12 cellular contexts compared by ENCODE assay signal in the genomic region with DNA sequence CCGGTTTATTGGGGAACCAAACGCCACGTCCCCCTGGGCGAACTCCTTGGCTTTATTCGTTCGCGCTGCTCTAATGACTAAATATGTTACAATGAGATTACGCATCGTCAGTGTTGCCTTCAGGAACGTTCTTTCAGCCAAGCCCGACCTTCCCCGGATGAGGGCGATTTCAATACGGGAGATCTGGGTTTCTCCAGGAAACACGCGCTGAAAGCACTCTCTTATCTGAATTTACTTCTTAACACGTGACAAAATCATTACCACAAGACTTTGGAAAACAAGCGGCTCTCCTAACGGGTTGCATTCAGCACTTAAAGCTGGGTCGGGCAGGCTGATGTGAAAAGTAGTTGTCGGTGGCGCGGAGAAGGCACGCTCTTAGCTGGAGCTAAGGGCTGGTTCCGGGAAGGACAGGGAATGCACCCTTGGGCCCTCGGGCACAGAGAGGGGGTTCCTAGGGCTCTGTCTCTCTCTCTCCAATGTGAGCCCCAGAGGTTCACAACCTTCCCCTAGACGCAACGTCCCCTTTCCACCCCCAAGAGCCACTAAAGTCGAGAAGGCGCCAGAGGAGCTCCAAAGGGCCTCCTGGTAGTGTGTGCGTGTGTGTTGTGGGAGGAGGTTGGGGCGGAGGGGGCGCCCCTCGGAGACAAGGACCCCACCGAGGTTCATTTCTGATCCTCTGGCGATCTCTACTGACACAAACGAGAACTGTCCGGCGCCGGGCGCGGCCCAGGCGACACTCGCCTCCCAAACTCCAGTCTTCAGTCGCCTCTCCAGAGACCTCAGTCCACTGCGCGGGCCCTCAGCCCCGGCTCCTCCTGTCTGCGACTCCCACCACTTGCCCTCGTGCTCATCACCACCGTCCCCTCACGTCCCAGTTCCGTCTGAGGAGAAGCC. TPM values are rescaled to one million over a fixed set of nuclear protein-coding genes. Genes with fewer than 3 reads are reported as not detected.
A peak's percentile ranks its signal among the peaks of the same experiment; 100 is the strongest.
DNase-seq lines count a peak whose midpoint lies in the region; FAIRE-seq and TF ChIP-seq lines count a peak whose summit lies in the region.
"Had no signal": no experiment of that assay in that cellular context is flagged by ENCODE, and none has a peak within 500 bp of the region (broad histone marks: within the 10 kb centered on the region; RNA-seq: fewer than 3 reads in every experiment).

No MANE protein-coding gene starts in this region.

- H3K27ac Mint-ChIP-seq in activated T-helper 2 cell treated with anti-CD3 and anti-CD28 coated beads, Interferon-gamma antibody, Interleukin-2, Interleukin-4, amounts not matched to agents 10 μg/mL and 5 μg/mL and 100 μg/mL, durations not matched to agents 14 hours and 24 hours and 36 hours, result peak overlapping the region; percentile 38

- no peaks in the 10 kb centered on the region for H3K9me1 ChIP-seq in keratinocyte (ENCODE audit: control insufficient read depth, extremely low read depth, insufficient read depth, low read length)

- H2AFZ ChIP-seq in keratinocyte (ENCODE audit: control insufficient read depth, low read length), result no peak overlapping the region

- H3K4me2 ChIP-seq in keratinocyte (ENCODE audit: control insufficient read depth, extremely low read depth, insufficient read depth, low read depth, low read length), result peak overlapping the region; percentile 46

- DNase-seq in C1 segment of cervical spinal cord (lab: John Stamatoyannopoulos, UW) (peak in 10 of 14 donors; percentile 20 to 80 (median 48)), GM20000 (ENCODE audit: low spot score) (peak; percentile 34), keratinocyte (ENCODE audit: low read depth, low spot score) (no peak), NCI-H187 (lab: John Stamatoyannopoulos, UW) (no peak), breast epithelium (ENCODE audit: low spot score in 2 of 2) (no peak), A172 (ENCODE audit: low spot score) (no peak), hepatic stellate cell (ENCODE audit: low spot score) (no peak)
- DNase-seq in activated T-helper 2 cell treated with anti-CD3 and anti-CD28 coated beads, Interferon-gamma antibody, Interleukin-2, Interleukin-4, amounts not matched to agents 10 μg/mL and 5 μg/mL and 100 μg/mL, durations not matched to agents 14 hours and 24 hours and 36 hours (ENCODE audit: low spot score), result no peak
- DNase-seq: colonic mucosa, Karpas-422 had no signal

- no peak overlapping the region for H3K4me3 Mint-ChIP-seq in activated T-helper 2 cell treated with anti-CD3 and anti-CD28 coated beads, Interferon-gamma antibody, Interleukin-2, Interleukin-4, amounts not matched to agents 10 μg/mL and 5 μg/mL and 100 μg/mL, durations not matched to agents 14 hours and 24 hours and 36 hours (ENCODE audit: low read depth)

- H3K79me2 ChIP-seq in keratinocyte (ENCODE audit: control insufficient read depth, insufficient read depth, low read length), result no peaks in the 10 kb centered on the region

- intact Hi-C loops in activated T-helper 2 cell treated with anti-CD3 and anti-CD28 coated beads, Interferon-gamma antibody, Interleukin-2, Interleukin-4, amounts not matched to agents 10 μg/mL and 5 μg/mL and 100 μg/mL, durations not matched to agents 14 hours and 24 hours and 36 hours (cut with micrococcal nuclease), result no loop called here
- intact Hi-C loops in breast epithelium (cut with DNase I; ENCODE audit: low total_unique reads), result no loop called here

- TF ChIP-seq POLR2A in breast epithelium (IDR thresholded peaks at IDR 0.05), result no peak

- H3K9me3 ChIP-seq in keratinocyte (ENCODE audit: control insufficient read depth, low read depth, low read length) (no peaks in the 10 kb centered on the region), breast epithelium (no peaks in the 10 kb centered on the region)
- H3K9me3 ChIP-seq: colonic mucosa had no signal

- TF ChIP-seq CTCF in GM20000 (IDR thresholded peaks at IDR 0.05; ENCODE audit: extremely low read depth, missing control alignments), result no peak
- no peak for TF ChIP-seq CTCF in keratinocyte (optimal IDR thresholded peaks at IDR 0.05 in 1 of 3, IDR thresholded peaks at IDR 0.05 in 1 of 3, conservative IDR thresholded peaks at IDR 0.05 in 1 of 3; ENCODE audit: extremely low read depth in 1 of 3, insufficient read depth in 2 of 3, low read length in 3 of 3)
- no peak for TF ChIP-seq CTCF in breast epithelium (IDR thresholded peaks at IDR 0.05)

- H3K36me3 ChIP-seq in keratinocyte (ENCODE audit: control insufficient read depth in 2 of 2, extremely low read depth in 1 of 2, insufficient read depth in 2 of 2, low read length in 2 of 2) (no peaks in the 10 kb centered on the region), breast epithelium (no peaks in the 10 kb centered on the region)
- H3K36me3 ChIP-seq: colonic mucosa had no signal

- H3K4me3 ChIP-seq in keratinocyte (ENCODE audit: control insufficient read depth in 2 of 3, extremely low read depth in 1 of 3, insufficient read depth in 2 of 3, low read depth in 1 of 3, low read length in 3 of 3) (no peak overlapping the region), breast epithelium (no peak overlapping the region)
- H3K4me3 ChIP-seq: colonic mucosa had no signal

- H3K9ac ChIP-seq in keratinocyte (ENCODE audit: control insufficient read depth, extremely low read depth, insufficient read depth, low read length), result no peak overlapping the region

- peaks cover 86% of the 10 kb centered on the region for H3K27me3 Mint-ChIP-seq in activated T-helper 2 cell treated with anti-CD3 and anti-CD28 coated beads, Interferon-gamma antibody, Interleukin-2, Interleukin-4, amounts not matched to agents 10 μg/mL and 5 μg/mL and 100 μg/mL, durations not matched to agents 14 hours and 24 hours and 36 hours (ENCODE audit: low read depth)

- dilution Hi-C loops in keratinocyte (cut with MboI; ENCODE audit: extremely low pct_ligation_motif_present, low sequenced_read_pairs), result no loop called here

- H3K27me3 ChIP-seq in keratinocyte (ENCODE audit: control insufficient read depth, extremely low read depth, insufficient read depth, low read length) (peaks cover 97% of the 10 kb centered on the region), breast epithelium (peaks cover 0 to 97% of the 10 kb centered on the region in 2 donors)

- H3K4me1 Mint-ChIP-seq in activated T-helper 2 cell treated with anti-CD3 and anti-CD28 coated beads, Interferon-gamma antibody, Interleukin-2, Interleukin-4, amounts not matched to agents 10 μg/mL and 5 μg/mL and 100 μg/mL, durations not matched to agents 14 hours and 24 hours and 36 hours (ENCODE audit: low read depth), result peaks cover 5% of the 10 kb centered on the region

- H3K4me1 ChIP-seq in keratinocyte (ENCODE audit: control insufficient read depth, extremely low read depth, insufficient read depth, low read length) (no peaks in the 10 kb centered on the region), breast epithelium (peaks cover 0 to 6% of the 10 kb centered on the region in 2 donors)
- H3K4me1 ChIP-seq: colonic mucosa had no signal

- no peaks in the 10 kb centered on the region for H4K20me1 ChIP-seq in keratinocyte (ENCODE audit: control insufficient read depth, extremely low read depth, insufficient read depth, low read length)

- peaks cover 2% of the 10 kb centered on the region for H3K36me3 Mint-ChIP-seq in activated T-helper 2 cell treated with anti-CD3 and anti-CD28 coated beads, Interferon-gamma antibody, Interleukin-2, Interleukin-4, amounts not matched to agents 10 μg/mL and 5 μg/mL and 100 μg/mL, durations not matched to agents 14 hours and 24 hours and 36 hours (ENCODE audit: low read depth)

- FAIRE-seq in keratinocyte (lab: Jason Lieb, UNC), result no peak

- H3K9me3 Mint-ChIP-seq in activated T-helper 2 cell treated with anti-CD3 and anti-CD28 coated beads, Interferon-gamma antibody, Interleukin-2, Interleukin-4, amounts not matched to agents 10 μg/mL and 5 μg/mL and 100 μg/mL, durations not matched to agents 14 hours and 24 hours and 36 hours, result no peaks in the 10 kb centered on the region

- H3K27ac ChIP-seq in keratinocyte (ENCODE audit: control insufficient read depth, insufficient read depth, low read length) (no peak overlapping the region), breast epithelium (no peak overlapping the region)
- H3K27ac ChIP-seq: colonic mucosa had no signal

RNA-seq across cellular contexts. Expression of gene NKX2-2, which starts 7.1 kb away (rescaled TPM):
- not detected in 2 replicates for total RNA-seq in activated T-helper 2 cell treated with anti-CD3 and anti-CD28 coated beads, Interferon-gamma antibody, Interleukin-2, Interleukin-4, amounts not matched to agents 10 μg/mL and 5 μg/mL and 100 μg/mL, durations not matched to agents 14 hours and 24 hours and 36 hours
- not detected in 3 replicates for polyA plus RNA-seq in keratinocyte
- polyA plus RNA-seq in keratinocyte (2011; ENCODE audit: low read depth), result not detected
- not detected in 2 replicates for polyA plus RNA-seq in keratinocyte (2011; cell fraction: cytosol; rRNA removed)
- not detected in 2 replicates for polyA plus RNA-seq in keratinocyte (2011; cell fraction: nucleus; rRNA removed)
- not detected in 2 replicates for polyA plus RNA-seq in keratinocyte (2012; ENCODE audit: low replicate concordance)
- not detected in 3 replicates for polyA minus RNA-seq in keratinocyte
- polyA minus RNA-seq in keratinocyte (2011; cell fraction: cytosol; rRNA and poly(A)+ RNA removed), result not detected
- not detected in 2 replicates for polyA minus RNA-seq in keratinocyte (2011; cell fraction: nucleus; rRNA and poly(A)+ RNA removed)
- not detected for total RNA-seq in breast epithelium
- 4.4 TPM in 2 replicates for total RNA-seq in A172 (2014; rRNA removed; shearing (Covaris generic))
- total RNA-seq: mesenteric fat pad; T-helper 2 cell treated with Interferon-gamma antibody and Interleukin-4, amounts not matched to agents 100 ng/mL and 5 ng/mL, for 36 hours had no signal

Comparison
In these comparisons a context has a peak if more than half of its experiments do, and no peak if none do; other contexts are left out.
1. DNase-seq: peak in C1 segment of cervical spinal cord (10 of 14) and GM20000 (single experiment); none in activated T-helper 2 cell treated with anti-CD3 and anti-CD28 coated beads, Interferon-gamma antibody, Interleukin-2, Interleukin-4, amounts not matched to agents 10 μg/mL and 5 μg/mL and 100 μg/mL, durations not matched to agents 14 hours and 24 hours and 36 hours (single experiment), keratinocyte (single experiment), NCI-H187 (0 of 2), breast epithelium (0 of 2), A172 (single experiment) and hepatic stellate cell (single experiment).